In the genomic region with DNA sequence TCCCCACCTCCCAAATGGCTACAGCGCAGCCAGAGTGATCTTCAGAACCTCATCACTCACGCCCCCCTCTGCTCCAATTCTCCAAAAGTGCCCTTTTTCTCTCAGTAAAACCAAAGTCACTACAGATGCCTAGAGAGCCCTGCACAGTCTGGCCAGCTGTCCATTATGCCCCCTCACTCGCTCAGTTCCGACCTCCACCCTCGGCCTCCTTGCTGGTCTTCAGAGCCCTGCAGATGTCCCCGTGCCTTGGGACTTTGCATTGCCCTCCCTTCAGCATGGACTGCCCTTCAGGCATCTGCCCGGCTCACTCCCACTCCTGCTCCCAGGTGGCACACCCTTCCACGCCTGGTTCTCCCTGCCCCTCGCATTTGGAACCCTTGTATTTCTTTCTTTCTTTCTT, we compare ENCODE assay signal across 25 cellular contexts. TPM values are rescaled to one million over a fixed set of nuclear protein-coding genes. Genes with fewer than 3 reads are reported as not detected.
"Had no signal": no experiment of that assay in that cellular context is flagged by ENCODE, and none has a peak within 500 bp of the region (broad histone marks: within the 10 kb centered on the region; RNA-seq: fewer than 3 reads in every experiment).

No MANE protein-coding gene starts in this region.

- H3K36me3 ChIP-seq: gastroesophageal sphincter, tibial artery had no signal

- H3K27ac Mint-ChIP-seq: activated naive CD8-positive, alpha-beta T cell treated with anti-CD3 and anti-CD28 coated beads, Interleukin-2, amount 50 U/mL, for 24 hours; nephron; stimulated activated naive CD8-positive, alpha-beta T cell treated with anti-CD3 and anti-CD28 coated beads, Interleukin-15, Interleukin-2, amounts not matched to agents 100 ng/mL and 50 ng/mL, for 24 hours had no signal

- H3K9me3 ChIP-seq: body of pancreas, gastroesophageal sphincter, tibial artery had no signal

- H3K4me3 ChIP-seq: body of pancreas, gastroesophageal sphincter, tibial artery had no signal

- ATAC-seq: activated naive CD8-positive, alpha-beta T cell treated with anti-CD3 and anti-CD28 coated beads, Interleukin-2, amount 50 U/mL, for 24 hours; body of pancreas; effector memory CD8-positive, alpha-beta T cell; gastroesophageal sphincter; sciatic nerve had no signal

- H3K27me3 Mint-ChIP-seq: activated naive CD8-positive, alpha-beta T cell treated with anti-CD3 and anti-CD28 coated beads, Interleukin-2, amount 50 U/mL, for 24 hours had no signal

- H3K27ac ChIP-seq: body of pancreas had no signal

- DNase-seq: activated CD4-positive, alpha-beta T cell treated with anti-CD3 and anti-CD28 coated beads for 1 hour; activated CD4-positive, alpha-beta T cell treated with anti-CD3 and anti-CD28 coated beads, Interleukin-2, amount 50 U/mL, for 1 hour; activated gamma-delta T cell; activated naive CD4-positive, alpha-beta T cell treated with anti-CD3 and anti-CD28 coated beads, Interleukin-2, amount 50 U/mL, for 16 hours; activated naive CD8-positive, alpha-beta T cell treated with anti-CD3 and anti-CD28 coated beads, Interleukin-2, amount 50 U/mL, for 24 hours; activated T-cell treated with anti-CD3 and anti-CD28 coated beads for 4 hours; body of pancreas; caudate nucleus; dermis blood vessel endothelial cell; effector memory CD8-positive, alpha-beta T cell; nucleus accumbens; small intestine; stimulated activated CD4-positive, alpha-beta T cell treated with anti-CD3 and anti-CD28 coated beads, Interleukin-2, amount 100 ng/mL, for 48 hours; substantia nigra; T-helper 1 cell; T-helper 9 cell had no signal

- H3K4me3 Mint-ChIP-seq: activated naive CD8-positive, alpha-beta T cell treated with anti-CD3 and anti-CD28 coated beads, Interleukin-2, amount 50 U/mL, for 24 hours; effector memory CD8-positive, alpha-beta T cell; nephron; stimulated activated naive CD8-positive, alpha-beta T cell treated with anti-CD3 and anti-CD28 coated beads, Interleukin-15, Interleukin-2, amounts not matched to agents 100 ng/mL and 50 ng/mL, for 24 hours had no signal

- H3K4me1 Mint-ChIP-seq: nephron had no signal

- H3K9me3 Mint-ChIP-seq: activated naive CD8-positive, alpha-beta T cell treated with anti-CD3 and anti-CD28 coated beads, Interleukin-2, amount 50 U/mL, for 24 hours; effector memory CD8-positive, alpha-beta T cell; nephron; stimulated activated naive CD8-positive, alpha-beta T cell treated with anti-CD3 and anti-CD28 coated beads, Interleukin-15, Interleukin-2, amounts not matched to agents 100 ng/mL and 50 ng/mL, for 24 hours had no signal

- H3K27me3 ChIP-seq: body of pancreas, gastroesophageal sphincter, tibial artery had no signal

RNA-seq across cellular contexts. Expression of gene RAET1E, which starts 1.1 kb away (rescaled TPM):
- total RNA-seq: activated CD8-positive, alpha-beta memory T cell treated with anti-CD3 and anti-CD28 coated beads for 36 hours; body of pancreas; dermis blood vessel endothelial cell; liver; mononuclear cell had no signal
- polyA plus RNA-seq: liver had no signal

RNA-seq across cellular contexts. Expression of gene RAET1G, which starts 24.0 kb away (rescaled TPM):
- total RNA-seq: activated CD8-positive, alpha-beta memory T cell treated with anti-CD3 and anti-CD28 coated beads for 36 hours; body of pancreas; dermis blood vessel endothelial cell; liver; mononuclear cell; myocyte had no signal
- polyA plus RNA-seq: liver had no signal
